In genomic region chr13:87942204-87942603, GRCh38 we compare ENCODE assay signal across 25 cellular contexts.
"Had no signal": no experiment of that assay in that cellular context is flagged by ENCODE, and none has a peak within 500 bp of the region (broad histone marks: within the 10 kb centered on the region; RNA-seq: fewer than 3 reads in every experiment).

No MANE protein-coding gene starts in this region.

- H3K27ac ChIP-seq: heart left ventricle, neutrophil, pancreas, psoas muscle, upper lobe of left lung had no signal

- H3K4me3 ChIP-seq: heart left ventricle, pancreas, psoas muscle, upper lobe of left lung had no signal

- FAIRE-seq: islet of Langerhans, pancreas had no signal

- DNase-seq: activated B cell treated with CpG ODN at 0.5 μM for 24 hours; activated CD4-positive, alpha-beta T cell treated with anti-CD3 and anti-CD28 coated beads for 36 hours; activated CD4-positive, alpha-beta T cell treated with anti-CD3 and anti-CD28 coated beads, Interleukin-2, amount 50 U/mL, for 4 hours; activated CD8-positive, alpha-beta memory T cell treated with anti-CD3 and anti-CD28 coated beads, Interleukin-2, amount 50 U/mL, for 48 hours; activated effector memory CD4-positive, alpha-beta T cell treated with anti-CD3 and anti-CD28 coated beads, Interleukin-2, amount 50 U/mL, for 16 hours; activated naive CD4-positive, alpha-beta T cell treated with anti-CD3 and anti-CD28 coated beads, Interleukin-2, amount 50 U/mL, for 16 hours; activated naive CD8-positive, alpha-beta T cell treated with anti-CD3 and anti-CD28 coated beads, Interleukin-2, amount 50 U/mL, for 24 hours; activated T-cell treated with anti-CD3 and anti-CD28 coated beads, Interleukin-2, amount 50 U/mL, for 4 hours; anterior cingulate cortex; central memory CD4-positive, alpha-beta T cell; dermis blood vessel endothelial cell; effector CD8-positive, alpha-beta T cell; heart left ventricle; left colon; pancreas; psoas muscle; right cardiac atrium; stimulated activated CD4-positive, alpha-beta T cell treated with anti-CD3 and anti-CD28 coated beads, Interleukin-12 subunit alpha, Interleukin-12 subunit beta, amount 100 ng/mL, for 4 hours; stimulated activated CD4-positive, alpha-beta T cell treated with anti-CD3 and anti-CD28 coated beads, Interleukin-4, amount 100 ng/mL, for 4 hours; stimulated activated naive CD8-positive, alpha-beta T cell treated with anti-CD3 and anti-CD28 coated beads, Interleukin-15, Interleukin-2, amounts not matched to agents 100 U/mL and 50 U/mL, for 24 hours; upper lobe of left lung had no signal

- H3K9me3 ChIP-seq: heart left ventricle, neutrophil, pancreas, psoas muscle, upper lobe of left lung had no signal

- ATAC-seq: activated CD4-positive, alpha-beta T cell treated with anti-CD3 and anti-CD28 coated beads for 36 hours; activated naive CD8-positive, alpha-beta T cell treated with anti-CD3 and anti-CD28 coated beads, Interleukin-2, amount 50 U/mL, for 24 hours; activated T-cell treated with anti-CD3 and anti-CD28 coated beads, Interleukin-2, amount 50 U/mL, for 4 hours; esophagus mucosa; heart left ventricle; left colon; natural killer cell treated with Interleukin-12 subunit alpha and Interleukin-12 subunit beta and Interleukin-15 and Interleukin-18, amount 100 ng/mL, for 72 hours; pancreas; psoas muscle; right cardiac atrium; stimulated activated naive CD8-positive, alpha-beta T cell treated with anti-CD3 and anti-CD28 coated beads, Interleukin-15, Interleukin-2, amounts not matched to agents 100 U/mL and 50 U/mL, for 24 hours had no signal

- H3K36me3 ChIP-seq: heart left ventricle, neutrophil, pancreas, upper lobe of left lung had no signal

- H3K4me1 ChIP-seq: heart left ventricle, psoas muscle, upper lobe of left lung had no signal

- H3K27me3 ChIP-seq: heart left ventricle, neutrophil, upper lobe of left lung had no signal
